ENCODE assay signal across 12 cellular contexts in genomic region chr7:101923276-101923985, GRCh38.
DNase-seq lines count a peak whose midpoint lies in the region; ATAC-seq and TF ChIP-seq lines count a peak whose summit lies in the region.
"Had no signal": no experiment of that assay in that cellular context is flagged by ENCODE, and none has a peak within 500 bp of the region (broad histone marks: within the 10 kb centered on the region; RNA-seq: fewer than 3 reads in every experiment).

No MANE protein-coding gene starts in this region.

- CTCF ChIA-PET in activated CD4-positive, alpha-beta T cell treated with anti-CD3 and anti-CD28 coated beads for 36 hours (lab: Charles Lee), result no interaction called here

- H3K36me3 ChIP-seq in mesenchymal stem cell (ENCODE audit: control insufficient read depth in 1 of 2, insufficient read depth in 2 of 2, low read depth in 1 of 2, low read length in 2 of 2) (peaks cover 10 to 24% of the 10 kb centered on the region in 2 experiments), suprapubic skin (peaks cover 7% of the 10 kb centered on the region), WERI-Rb-1 (peaks cover 6% of the 10 kb centered on the region)

- no peaks in the 10 kb centered on the region for H3K27me3 Mint-ChIP-seq in activated CD4-positive, alpha-beta T cell treated with anti-CD3 and anti-CD28 coated beads for 36 hours

- H2BK15ac ChIP-seq in mesenchymal stem cell (ENCODE audit: low read depth, poor library complexity, severe bottlenecking), result peak overlapping the region; percentile 15

- peak overlapping the region; percentile 55 for H3K27ac Mint-ChIP-seq in activated CD4-positive, alpha-beta T cell treated with anti-CD3 and anti-CD28 coated beads for 36 hours

- H4K8ac ChIP-seq in mesenchymal stem cell (ENCODE audit: low read length), result no peak overlapping the region

- H3K4ac ChIP-seq in mesenchymal stem cell (ENCODE audit: low read depth in 1 of 2, low read length in 2 of 2), result no peak overlapping the region

- 92% methylated on average over 19 of the region's 19 CpGs for WGBS in mesenchymal stem cell
- 90% methylated on average over 19 of the region's 19 CpGs for WGBS in suprapubic skin

- H2AK5ac ChIP-seq in mesenchymal stem cell (ENCODE audit: low read length, severe bottlenecking), result no peak overlapping the region

- H3K9me3 ChIP-seq in mesenchymal stem cell (ENCODE audit: control insufficient read depth, low read length) (no peaks in the 10 kb centered on the region), suprapubic skin (no peaks in the 10 kb centered on the region), WERI-Rb-1 (ENCODE audit: severe bottlenecking) (no peaks in the 10 kb centered on the region)
- H3K9me3 ChIP-seq: testis had no signal

- H3K9me3 Mint-ChIP-seq in activated CD4-positive, alpha-beta T cell treated with anti-CD3 and anti-CD28 coated beads for 36 hours (ENCODE audit: low read depth), result no peaks in the 10 kb centered on the region

- H3K4me1 Mint-ChIP-seq in activated CD4-positive, alpha-beta T cell treated with anti-CD3 and anti-CD28 coated beads for 36 hours, result peaks cover 10% of the 10 kb centered on the region

- no peak overlapping the region for H3K27ac ChIP-seq in mesenchymal stem cell (ENCODE audit: low read length, poor library complexity, severe bottlenecking)
- H3K27ac ChIP-seq in suprapubic skin, result peak overlapping the region; percentile 8
- no peak overlapping the region for H3K27ac ChIP-seq in WERI-Rb-1
- H3K27ac ChIP-seq: 22Rv1, testis had no signal

- H3K36me3 Mint-ChIP-seq in activated CD4-positive, alpha-beta T cell treated with anti-CD3 and anti-CD28 coated beads for 36 hours (ENCODE audit: low read depth), result peaks cover 12% of the 10 kb centered on the region

- POLR2A ChIA-PET in activated CD4-positive, alpha-beta T cell treated with anti-CD3 and anti-CD28 coated beads for 36 hours (lab: Charles Lee), result no interaction called here

- H3K4me3 Mint-ChIP-seq in activated CD4-positive, alpha-beta T cell treated with anti-CD3 and anti-CD28 coated beads for 36 hours, result no peak overlapping the region

- no peak overlapping the region for H3K4me2 ChIP-seq in mesenchymal stem cell (ENCODE audit: low read length, poor library complexity, severe bottlenecking)

- no peak overlapping the region for H4K91ac ChIP-seq in mesenchymal stem cell (ENCODE audit: low read length)

- no peak for DNase-seq in activated CD4-positive, alpha-beta T cell treated with anti-CD3 and anti-CD28 coated beads for 36 hours
- DNase-seq in activated CD4-positive, alpha-beta T cell treated with anti-CD3 and anti-CD28 coated beads for 4 hours, result no peak
- DNase-seq in astrocyte of the hippocampus (ENCODE audit: low read depth, low spot score) (peak; percentile 39), mesenchymal stem cell (no peak), suprapubic skin (ENCODE audit: low spot score in 2 of 2) (no peak), hippocampal formation (lab: John Stamatoyannopoulos, UW) (no peak), pons (ENCODE audit: low spot score) (no peak), WERI-Rb-1 (no peak)
- DNase-seq: central memory CD4-positive, alpha-beta T cell; NCI-H2081; testis had no signal

- H2BK5ac ChIP-seq in mesenchymal stem cell (ENCODE audit: low read depth, low read length, poor library complexity, severe bottlenecking), result no peak overlapping the region

- no peak for TF ChIP-seq EP300 in suprapubic skin (IDR thresholded peaks at IDR 0.05)

- no peak for ATAC-seq in activated CD4-positive, alpha-beta T cell treated with anti-CD3 and anti-CD28 coated beads for 36 hours

- no peak for TF ChIP-seq POLR2A in suprapubic skin (IDR thresholded peaks at IDR 0.05)

- no peak overlapping the region for H2BK12ac ChIP-seq in mesenchymal stem cell (ENCODE audit: low read length in 2 of 2)

- no peak overlapping the region for H3K18ac ChIP-seq in mesenchymal stem cell (ENCODE audit: low read depth in 1 of 2, low read length in 2 of 2)

- peak overlapping the region; percentile 35 for H3K9ac ChIP-seq in mesenchymal stem cell (ENCODE audit: low read length)

- intact Hi-C loops in activated CD4-positive, alpha-beta T cell treated with anti-CD3 and anti-CD28 coated beads for 36 hours (cut with DNase I, micrococcal nuclease), result no loop called here

- no peak overlapping the region for H2AFZ ChIP-seq in mesenchymal stem cell (ENCODE audit: low read depth, low read length)

- no peak for TF ChIP-seq CTCF in suprapubic skin (IDR thresholded peaks at IDR 0.05)
- TF ChIP-seq CTCF in WERI-Rb-1 (IDR thresholded peaks at IDR 0.05; ENCODE audit: low read depth, low read length), result no peak

- peaks cover 49% of the 10 kb centered on the region for H3K79me1 ChIP-seq in mesenchymal stem cell (replicated peaks; ENCODE audit: low read length, poor library complexity, severe bottlenecking)

- no peaks in the 10 kb centered on the region for H3K27me3 ChIP-seq in mesenchymal stem cell (ENCODE audit: control insufficient read depth in 1 of 2, insufficient read depth in 1 of 2, low read length in 2 of 2)
- H3K27me3 ChIP-seq in suprapubic skin, result no peaks in the 10 kb centered on the region
- no peaks in the 10 kb centered on the region for H3K27me3 ChIP-seq in WERI-Rb-1 (ENCODE audit: insufficient read depth, low read depth, severe bottlenecking)
- H3K27me3 ChIP-seq: testis had no signal

- peaks cover 9% of the 10 kb centered on the region for H3K4me1 ChIP-seq in mesenchymal stem cell (ENCODE audit: control insufficient read depth, insufficient read depth, low read depth, low read length)
- peaks cover 4% of the 10 kb centered on the region for H3K4me1 ChIP-seq in suprapubic skin

- no peak overlapping the region for H3K14ac ChIP-seq in mesenchymal stem cell (ENCODE audit: low read length in 2 of 2)

- H3K23ac ChIP-seq in mesenchymal stem cell (ENCODE audit: low read length in 2 of 2), result no peak overlapping the region

- no peak overlapping the region for H2BK120ac ChIP-seq in mesenchymal stem cell (ENCODE audit: low read depth, low read length)

- H3K4me3 ChIP-seq in mesenchymal stem cell (ENCODE audit: insufficient read depth in 1 of 2, low read depth in 1 of 2, low read length in 2 of 2) (no peak overlapping the region), suprapubic skin (no peak overlapping the region), WERI-Rb-1 (ENCODE audit: low read depth, low read length) (no peak overlapping the region)
- H3K4me3 ChIP-seq: testis had no signal
